In genomic region chr20:40803381-40803780, GRCh38 we compare ENCODE assay signal across 29 cellular contexts.
"Had no signal": no experiment of that assay in that cellular context is flagged by ENCODE, and none has a peak within 500 bp of the region (broad histone marks: within the 10 kb centered on the region; RNA-seq: fewer than 3 reads in every experiment).

No MANE protein-coding gene starts in this region.

- H3K36me3 Mint-ChIP-seq: activated CD4-positive, alpha-beta memory T cell treated with anti-CD3 and anti-CD28 coated beads for 36 hours; activated naive CD8-positive, alpha-beta T cell had no signal

- H3K9me3 ChIP-seq: body of pancreas, esophagus squamous epithelium, gastroesophageal sphincter, heart right ventricle had no signal

- H3K27me3 ChIP-seq: body of pancreas had no signal

- H3K4me3 Mint-ChIP-seq: activated CD4-positive, alpha-beta memory T cell treated with anti-CD3 and anti-CD28 coated beads for 36 hours; activated CD4-positive, alpha-beta T cell treated with anti-CD3 and anti-CD28 coated beads for 36 hours; activated CD4-positive, alpha-beta T cell treated with anti-CD3 and anti-CD28 coated beads, Interleukin-2, amount 10 ng/mL, durations not matched to agents 24 days and 14 days; activated CD8-positive, alpha-beta T cell treated with anti-CD3 and anti-CD28 coated beads, Interleukin-2, amount 10 ng/mL, durations not matched to agents 7 days and 5 days; activated naive CD8-positive, alpha-beta T cell; activated T-cell treated with anti-CD3 and anti-CD28 coated beads, Interleukin-2, amount 50 U/mL, for 4 hours; activated T-helper 17 cell treated with anti-CD3 and anti-CD28 coated beads, Interleukin-2, amount 50 U/mL, for 72 hours had no signal

- H3K36me3 ChIP-seq: esophagus squamous epithelium, gastroesophageal sphincter, heart right ventricle had no signal

- DNase-seq: activated CD4-positive, alpha-beta memory T cell treated with anti-CD3 and anti-CD28 coated beads for 36 hours; activated CD4-positive, alpha-beta T cell treated with anti-CD3 and anti-CD28 coated beads for 36 hours; activated CD4-positive, alpha-beta T cell treated with anti-CD3 and anti-CD28 coated beads, Interleukin-2, amount 10 ng/mL, durations not matched to agents 24 days and 14 days; activated CD4-positive, CD25-positive, alpha-beta regulatory T cell; activated CD4-positive, CD25-positive, alpha-beta regulatory T cell treated with anti-CD3 and anti-CD28 coated beads, Interleukin-2, amount 50 U/mL, for 72 hours; activated effector memory CD4-positive, alpha-beta T cell treated with Interleukin-2 at 50 U/mL for 16 hours; activated gamma-delta T cell treated with Interleukin-2 at 50 U/mL for 16 hours; activated naive CD4-positive, alpha-beta T cell treated with anti-CD3 and anti-CD28 coated beads, Interleukin-2, amount 50 U/mL, for 16 hours; activated naive CD4-positive, alpha-beta T cell treated with Interleukin-2 at 50 U/mL for 16 hours; activated T-cell treated with anti-CD3 and anti-CD28 coated beads, Interleukin-2, amount 50 U/mL, for 4 hours; amniotic stem cell; anterior cingulate cortex; body of pancreas; caudate nucleus; cortex of kidney; dermis blood vessel endothelial cell; effector CD8-positive, alpha-beta T cell; esophagus squamous epithelium; foreskin melanocyte; heart right ventricle; T-helper 2 cell had no signal

- H3K4me3 ChIP-seq: body of pancreas, esophagus squamous epithelium, gastroesophageal sphincter, heart right ventricle had no signal

- H3K9me3 Mint-ChIP-seq: activated CD4-positive, alpha-beta memory T cell treated with anti-CD3 and anti-CD28 coated beads for 36 hours; activated CD4-positive, alpha-beta T cell treated with anti-CD3 and anti-CD28 coated beads, Interleukin-2, amount 10 ng/mL, durations not matched to agents 24 days and 14 days; activated T-cell treated with anti-CD3 and anti-CD28 coated beads, Interleukin-2, amount 50 U/mL, for 4 hours; activated T-helper 17 cell treated with anti-CD3 and anti-CD28 coated beads, Interleukin-2, amount 50 U/mL, for 72 hours had no signal

- H3K4me1 Mint-ChIP-seq: activated CD4-positive, alpha-beta T cell treated with anti-CD3 and anti-CD28 coated beads, Interleukin-2, amount 10 ng/mL, durations not matched to agents 24 days and 14 days; activated T-helper 17 cell treated with anti-CD3 and anti-CD28 coated beads, Interleukin-2, amount 50 U/mL, for 72 hours had no signal

- FAIRE-seq: colon, endometrium, endothelial cell of umbilical vein had no signal

- H3K4me1 ChIP-seq: body of pancreas, esophagus squamous epithelium, gastroesophageal sphincter, heart right ventricle had no signal

- H3K27ac ChIP-seq: body of pancreas, epithelial cell of prostate, esophagus squamous epithelium, gastroesophageal sphincter, heart right ventricle had no signal

- H3K27ac Mint-ChIP-seq: activated CD4-positive, alpha-beta memory T cell treated with anti-CD3 and anti-CD28 coated beads for 36 hours; activated CD4-positive, alpha-beta T cell treated with anti-CD3 and anti-CD28 coated beads for 36 hours; activated CD4-positive, alpha-beta T cell treated with anti-CD3 and anti-CD28 coated beads, Interleukin-2, amount 10 ng/mL, durations not matched to agents 24 days and 14 days; activated CD8-positive, alpha-beta T cell treated with anti-CD3 and anti-CD28 coated beads, Interleukin-2, amount 10 ng/mL, durations not matched to agents 7 days and 5 days; activated naive CD8-positive, alpha-beta T cell; activated T-helper 17 cell treated with anti-CD3 and anti-CD28 coated beads, Interleukin-2, amount 50 U/mL, for 72 hours had no signal
